8 cellular contexts compared by ENCODE assay signal in the genomic region with DNA sequence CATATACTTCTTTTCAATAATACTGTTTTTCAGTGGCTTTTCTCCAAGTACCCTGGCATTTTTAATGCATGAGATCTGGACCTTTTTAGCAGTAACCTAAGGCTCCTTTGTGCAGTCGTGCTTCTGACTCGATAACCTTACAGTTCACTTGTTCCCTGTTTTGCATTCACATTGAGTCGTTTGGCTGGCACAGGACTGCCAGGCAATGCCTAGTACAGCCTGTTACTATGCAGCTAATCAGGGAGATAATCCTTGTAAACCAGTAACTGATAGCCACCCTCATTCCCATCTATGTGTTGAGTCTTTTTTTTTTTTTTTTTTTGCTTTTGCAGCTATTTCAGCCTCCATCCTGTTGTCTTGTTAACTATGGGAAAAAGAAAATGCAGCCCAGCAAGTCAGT. TPM values are rescaled to one million over a fixed set of nuclear protein-coding genes. Genes with fewer than 3 reads are reported as not detected.
A peak's percentile ranks its signal among the peaks of the same experiment; 100 is the strongest.
DNase-seq lines count a peak whose midpoint lies in the region; ATAC-seq, FAIRE-seq and TF ChIP-seq lines count a peak whose summit lies in the region.
"Had no signal": no experiment of that assay in that cellular context is flagged by ENCODE, and none has a peak within 500 bp of the region (broad histone marks: within the 10 kb centered on the region; RNA-seq: fewer than 3 reads in every experiment).

No MANE protein-coding gene starts in this region.

- H3K9me3 ChIP-seq in HUES6 (ENCODE audit: control insufficient read depth, insufficient read depth, low read depth, low read length) (no peaks in the 10 kb centered on the region), kidney (ENCODE audit: control insufficient read depth in 1 of 2, low read length in 2 of 2) (no peaks in the 10 kb centered on the region), stomach smooth muscle (ENCODE audit: control insufficient read depth in 2 of 2, low read length in 2 of 2) (no peaks in the 10 kb centered on the region), aorta (ENCODE audit: control insufficient read depth, low read length) (no peaks in the 10 kb centered on the region)

- H3K9ac ChIP-seq in HUES6 (ENCODE audit: low read length), result no peak overlapping the region
- peak overlapping the region; percentile 99 for H3K9ac ChIP-seq in kidney (ENCODE audit: low read length in 2 of 2)
- peak overlapping the region; percentile 71 to 93 for H3K9ac ChIP-seq in stomach smooth muscle (ENCODE audit: low read length in 2 of 2)

- peaks cover 2% of the 10 kb centered on the region for H3K27me3 ChIP-seq in HUES6 (ENCODE audit: control insufficient read depth, insufficient read depth, low read length)
- no peaks in the 10 kb centered on the region for H3K27me3 ChIP-seq in stomach smooth muscle (ENCODE audit: control insufficient read depth in 1 of 2, insufficient read depth in 2 of 2, low read length in 2 of 2)
- no peaks in the 10 kb centered on the region for H3K27me3 ChIP-seq in aorta (ENCODE audit: control insufficient read depth in 1 of 2, insufficient read depth in 2 of 2, low read length in 1 of 2)

- FAIRE-seq in kidney (lab: Jason Lieb, UNC), result no peak

- DNase-seq in amniotic epithelial cell (ENCODE audit: low read depth), result peak; percentile 88
- DNase-seq in kidney, result no peak
- DNase-seq in activated CD4-positive, alpha-beta T cell treated with anti-CD3 and anti-CD28 coated beads, Interleukin-2, amount 50 U/mL, for 48 hours, result no peak
- DNase-seq in GM13977 (ENCODE audit: low spot score), result no peak
- no peak for DNase-seq in aorta
- DNase-seq: naive B cell had no signal

- WGBS in aorta, 2 donors, result 22 to 38% methylated on average over 3 of the region's 3 CpGs

- H3K27ac ChIP-seq in HUES6 (ENCODE audit: low read depth, low read length) (no peak overlapping the region), kidney (ENCODE audit: low read depth in 2 of 2, low read length in 2 of 2) (peak overlapping the region; percentile 97 to 99), stomach smooth muscle (ENCODE audit: low read length) (peak overlapping the region; percentile 93), aorta (ENCODE audit: low read depth in 1 of 2, low read length in 2 of 2) (no peak overlapping the region)

- ATAC-seq in aorta (ENCODE audit: low FRiP score), result no peak

- H3K4me1 ChIP-seq in HUES6 (ENCODE audit: control insufficient read depth, insufficient read depth, low read length) (peaks cover 60% of the 10 kb centered on the region), kidney (ENCODE audit: control insufficient read depth in 1 of 2, insufficient read depth in 1 of 2, low read depth in 1 of 2, low read length in 2 of 2) (peaks cover 29% of the 10 kb centered on the region in 2 donors), stomach smooth muscle (ENCODE audit: control insufficient read depth, insufficient read depth, low read length) (peaks cover 47% of the 10 kb centered on the region), aorta (ENCODE audit: control insufficient read depth in 1 of 2, insufficient read depth in 2 of 2, low read length in 2 of 2) (peaks cover 0 to 4% of the 10 kb centered on the region in 2 donors)

- H3K4me3 ChIP-seq in HUES6 (ENCODE audit: low read depth, low read length), result peak overlapping the region; percentile 90; the same call in 1 of the 2 replicates
- H3K4me3 ChIP-seq in kidney (ENCODE audit: low read length in 2 of 2), result peak overlapping the region; percentile 88 to 100
- peak overlapping the region; percentile 88 to 95 for H3K4me3 ChIP-seq in stomach smooth muscle (ENCODE audit: low read length in 2 of 2)
- no peak overlapping the region for H3K4me3 ChIP-seq in aorta (ENCODE audit: low read length in 2 of 2)

- TF ChIP-seq CTCF in kidney (IDR thresholded peaks at IDR 0.05; ENCODE audit: borderline replicate concordance, extremely low read depth, insufficient read depth) (no peak), GM13977 (IDR thresholded peaks at IDR 0.05; ENCODE audit: extremely low read depth, insufficient read depth, missing control alignments) (no peak)

- in situ Hi-C loops in GM13977 (cut with MboI; ENCODE audit: low pct_unique_long_range_greater_than_20kb, low sequenced_read_pairs, unreplicated experiment), result loop anchor here (25.0 kb wide), 1 partner anchor 473 kb away; no protein-coding TSS in a partner anchor

- intact Hi-C loops in kidney (cut with DNase I), result no loop called here
- intact Hi-C loops in aorta (cut with DNase I), result no loop called here

- H3K36me3 ChIP-seq in HUES6 (ENCODE audit: control insufficient read depth, insufficient read depth, low read length) (peaks cover 31% of the 10 kb centered on the region), kidney (ENCODE audit: control insufficient read depth in 1 of 2, insufficient read depth in 2 of 2, low read length in 2 of 2) (peaks cover 39 to 76% of the 10 kb centered on the region in 2 donors), stomach smooth muscle (ENCODE audit: control insufficient read depth in 2 of 2, insufficient read depth in 2 of 2, low read length in 2 of 2) (peaks cover 14 to 22% of the 10 kb centered on the region in 2 donors), aorta (ENCODE audit: control insufficient read depth in 1 of 2, insufficient read depth in 2 of 2, low read length in 1 of 2) (no peaks in the 10 kb centered on the region)

RNA-seq across cellular contexts. Expression of a gene that starts 3.8 kb away (rescaled TPM):
- total RNA-seq in kidney (686 TPM), aorta (1 to 10 TPM; 7.1 to 8.4 TPM)
- polyA plus RNA-seq in kidney (ENCODE audit: insufficient read depth, low read depth, low replicate concordance) (1,441 TPM), aorta (10 to 100 TPM in 1 of 2 donors, 1 to 10 TPM in 1; 7.1 to 23.8 TPM)

Comparison
In these comparisons a context has a peak if more than half of its experiments do, and no peak if none do; other contexts are left out.
1. H3K27ac ChIP-seq: peak in kidney (2 of 2) and stomach smooth muscle (single experiment); none in HUES6 (single experiment) and aorta (0 of 2).
2. H3K4me3 ChIP-seq: peak in HUES6 (single experiment), kidney (2 of 2) and stomach smooth muscle (2 of 2); none in aorta (0 of 2).
3. RNA of a gene that starts 3.8 kb away (total RNA-seq): 686 TPM in kidney (single experiment); 7.1 to 8.4 TPM in aorta; every median in the first group is over 10 times any median in the second.